In genomic region chr1:206684003-206684402, GRCh38 we compare ENCODE assay signal across 9 cellular contexts. TPM values are rescaled to one million over a fixed set of nuclear protein-coding genes. Genes with fewer than 3 reads are reported as not detected.
DNase-seq lines count a peak whose midpoint lies in the region; ATAC-seq and TF ChIP-seq lines count a peak whose summit lies in the region.
"Had no signal": no experiment of that assay in that cellular context is flagged by ENCODE, and none has a peak within 500 bp of the region (broad histone marks: within the 10 kb centered on the region; RNA-seq: fewer than 3 reads in every experiment).

No MANE protein-coding gene starts in this region.

- ATAC-seq in left lung (no peak), GM18868 (IDR thresholded peaks at IDR 0.05; ENCODE audit: unreplicated experiment) (no peak)

- H3K36me3 Mint-ChIP-seq in activated naive CD4-positive, alpha-beta T cell treated with anti-CD3 and anti-CD28 coated beads, Interleukin-2, amount 50 U/mL, for 24 hours = no peaks in the 10 kb centered on the region

- H3K4me3 Mint-ChIP-seq in activated naive CD4-positive, alpha-beta T cell treated with anti-CD3 and anti-CD28 coated beads, Interleukin-2, amount 50 U/mL, for 24 hours = peak overlapping the region; percentile 82

- H3K9me3 Mint-ChIP-seq in activated naive CD4-positive, alpha-beta T cell treated with anti-CD3 and anti-CD28 coated beads, Interleukin-2, amount 50 U/mL, for 24 hours = no peaks in the 10 kb centered on the region

- no peaks in the 10 kb centered on the region for H3K9me3 ChIP-seq in adipocyte (ENCODE audit: control insufficient read depth, low read length)
- H3K9me3 ChIP-seq in left lung = no peaks in the 10 kb centered on the region
- no peaks in the 10 kb centered on the region for H3K9me3 ChIP-seq in tibial artery
- H3K9me3 ChIP-seq: neutrophil had no signal

- H3K4me1 Mint-ChIP-seq in activated naive CD4-positive, alpha-beta T cell treated with anti-CD3 and anti-CD28 coated beads, Interleukin-2, amount 50 U/mL, for 24 hours = peaks cover 41% of the 10 kb centered on the region

- peak overlapping the region; percentile 80 for H3K9ac ChIP-seq in adipocyte (ENCODE audit: low read length)

- peak overlapping the region; percentile 86 for H3K4me3 ChIP-seq in adipocyte (ENCODE audit: low read length)
- peak overlapping the region; percentile 24 to 88 for H3K4me3 ChIP-seq in left lung
- peak overlapping the region; percentile 73 to 75 for H3K4me3 ChIP-seq in tibial artery

- H3K27ac ChIP-seq in left lung (no peak overlapping the region), tibial artery (peak overlapping the region; percentile 93 to 96)

- TF ChIP-seq CTCF in left lung (IDR thresholded peaks at IDR 0.05) (no peak), tibial artery (IDR thresholded peaks at IDR 0.05) (no peak)

- no peak for DNase-seq in activated naive CD4-positive, alpha-beta T cell treated with anti-CD3 and anti-CD28 coated beads, Interleukin-2, amount 50 U/mL, for 16 hours
- DNase-seq in adipocyte (ENCODE audit: low read depth) = no peak
- no peak for DNase-seq in left lung
- no peak for DNase-seq in tibial artery
- DNase-seq in NCI-H2227 (lab: John Stamatoyannopoulos, UW; ENCODE audit: unreplicated experiment) = no peak
- DNase-seq in retina = no peak

- H3K27me3 ChIP-seq in adipocyte (replicated peaks; ENCODE audit: control insufficient read depth, insufficient read depth, low read length) (no peaks in the 10 kb centered on the region), left lung (no peaks in the 10 kb centered on the region), tibial artery (no peaks in the 10 kb centered on the region)
- H3K27me3 ChIP-seq: neutrophil had no signal

- intact Hi-C loops in left lung (cut with DNase I) = no loop called here
- intact Hi-C loops in tibial artery (cut with DNase I; ENCODE audit: low total_unique reads) = no loop called here

- no peak overlapping the region for H3K27ac Mint-ChIP-seq in activated naive CD4-positive, alpha-beta T cell treated with anti-CD3 and anti-CD28 coated beads, Interleukin-2, amount 50 U/mL, for 24 hours

- H3K36me3 ChIP-seq in adipocyte (ENCODE audit: control insufficient read depth, insufficient read depth, low read length, severe bottlenecking) (no peaks in the 10 kb centered on the region), left lung (no peaks in the 10 kb centered on the region), tibial artery (no peaks in the 10 kb centered on the region)
- H3K36me3 ChIP-seq: neutrophil had no signal

- H3K27me3 Mint-ChIP-seq in activated naive CD4-positive, alpha-beta T cell treated with anti-CD3 and anti-CD28 coated beads, Interleukin-2, amount 50 U/mL, for 24 hours = no peaks in the 10 kb centered on the region

- peaks cover 25% of the 10 kb centered on the region for H3K4me1 ChIP-seq in adipocyte (ENCODE audit: control insufficient read depth, insufficient read depth, low read length)
- peaks cover 22 to 42% of the 10 kb centered on the region in 2 donors for H3K4me1 ChIP-seq in left lung
- H3K4me1 ChIP-seq in tibial artery = peaks cover 0 to 37% (median 29%) of the 10 kb centered on the region in 4 donors

RNA-seq across cellular contexts. Expression of gene MAPKAPK2, which starts 0.7 kb away (rescaled TPM):
- total RNA-seq in left lung = 100 to 1,000 TPM in 1 of 2 donors, 10 to 100 TPM in 1; 92.2 to 113 TPM

RNA-seq across cellular contexts. Expression of gene DYRK3, which starts 48.7 kb away (rescaled TPM):
- 10 to 100 TPM; 11.5 to 11.8 TPM for total RNA-seq in left lung

Comparison
In these comparisons a context has a peak if more than half of its experiments do, and no peak if none do; other contexts are left out.
1. H3K27ac ChIP-seq: peak in tibial artery (2 of 2); none in left lung (0 of 2).
2. Peak in every context shown above with its lines, with median percentiles within 50 percentile points of each other: H3K4me3 ChIP-seq.